10 cellular contexts compared by ENCODE assay signal in genomic region chr17:65553646-65554567, GRCh38. TPM values are rescaled to one million over a fixed set of nuclear protein-coding genes. Genes with fewer than 3 reads are reported as not detected.
DNase-seq lines count a peak whose midpoint lies in the region; ATAC-seq, FAIRE-seq and TF ChIP-seq lines count a peak whose summit lies in the region.
"Had no signal": no experiment of that assay in that cellular context is flagged by ENCODE, and none has a peak within 500 bp of the region (broad histone marks: within the 10 kb centered on the region; RNA-seq: fewer than 3 reads in every experiment).

No MANE protein-coding gene starts in this region.

- no peak for FAIRE-seq in small intestine (lab: Jason Lieb, UNC)

- 13 to 41% (median 25%) methylated on average over 10 of the region's 10 CpGs for WGBS in small intestine, 3 donors

- intact Hi-C loops in CD4-positive, alpha-beta T cell (cut with DNase I, micrococcal nuclease) = loop anchor here (5.0 to 10.0 kb wide), 2 partner anchors 201 to 238 kb away; no protein-coding TSS in a partner anchor
- intact Hi-C loops in tibial artery (cut with DNase I; ENCODE audit: low total_unique reads) = no loop called here

- H3K9me3 Mint-ChIP-seq in CD4-positive, alpha-beta T cell = no peaks in the 10 kb centered on the region
- H3K9me3 Mint-ChIP-seq: naive B cell had no signal

- no peak overlapping the region for H3K27ac ChIP-seq in CD4-positive, alpha-beta T cell (ENCODE audit: low read depth, low read length)
- H3K27ac ChIP-seq in muscle layer of duodenum (ENCODE audit: low read length) (peak overlapping the region; percentile 0), tibial artery (no peak overlapping the region), small intestine (ENCODE audit: low read depth in 1 of 2, low read length in 1 of 2) (no peak overlapping the region)

- DNase-seq in CD4-positive, alpha-beta T cell = no peak
- DNase-seq in HFF-Myc (ENCODE audit: extremely low read depth, low read depth) (no peak), dedifferentiated amniotic fluid mesenchymal stem cell (ENCODE audit: extremely low spot score) (peak; percentile 67), OCI-M2 (lab: John Stamatoyannopoulos, UW; ENCODE audit: unreplicated experiment) (no peak), tibial artery (no peak), small intestine (no peak)
- DNase-seq: activated effector memory CD4-positive, alpha-beta T cell treated with Interleukin-2 at 50 U/mL for 16 hours; naive B cell had no signal

- H3K27ac Mint-ChIP-seq in CD4-positive, alpha-beta T cell = no peak overlapping the region

- H3K36me3 Mint-ChIP-seq in CD4-positive, alpha-beta T cell (ENCODE audit: low read depth) = peaks cover 52% of the 10 kb centered on the region
- H3K36me3 Mint-ChIP-seq: naive B cell had no signal

- H3K4me3 ChIP-seq in HFF-Myc (replicated peaks; ENCODE audit: low read depth, low read length) = peak overlapping the region; percentile 9
- H3K4me3 ChIP-seq in muscle layer of duodenum (ENCODE audit: low read depth in 1 of 2, low read length in 2 of 2) = peak overlapping the region in 1 of 2 donors; percentile 15
- H3K4me3 ChIP-seq in tibial artery = no peak overlapping the region
- no peak overlapping the region for H3K4me3 ChIP-seq in small intestine (ENCODE audit: low read depth in 1 of 2, low read length in 2 of 2)

- H3K36me3 ChIP-seq in muscle layer of duodenum (ENCODE audit: control insufficient read depth in 1 of 2, insufficient read depth in 2 of 2, low read length in 2 of 2) (peaks cover 0 to 3% of the 10 kb centered on the region in 2 donors), tibial artery (peaks cover 0 to 7% (median 4%) of the 10 kb centered on the region in 3 donors), small intestine (ENCODE audit: control insufficient read depth in 2 of 2, insufficient read depth in 2 of 2, low read length in 2 of 2) (no peaks in the 10 kb centered on the region)

- peak overlapping the region; percentile 77 for H3K4me3 Mint-ChIP-seq in CD4-positive, alpha-beta T cell

- H3K27me3 ChIP-seq in CD4-positive, alpha-beta T cell (ENCODE audit: control insufficient read depth, insufficient read depth, low read length) = no peaks in the 10 kb centered on the region
- no peaks in the 10 kb centered on the region for H3K27me3 ChIP-seq in muscle layer of duodenum (ENCODE audit: low read depth, low read length)
- H3K27me3 ChIP-seq in tibial artery = no peaks in the 10 kb centered on the region
- no peaks in the 10 kb centered on the region for H3K27me3 ChIP-seq in small intestine (ENCODE audit: control insufficient read depth in 2 of 2, insufficient read depth in 2 of 2, low read length in 2 of 2)

- TF ChIP-seq CTCF in CD4-positive, alpha-beta T cell (IDR thresholded peaks at IDR 0.05) = no peak
- TF ChIP-seq CTCF in HFF-Myc (IDR thresholded peaks at IDR 0.05; ENCODE audit: low read depth, low read length, missing control alignments) = no peak
- no peak for TF ChIP-seq CTCF in tibial artery (IDR thresholded peaks at IDR 0.05)

- H3K4me1 Mint-ChIP-seq in CD4-positive, alpha-beta T cell (ENCODE audit: low read depth) = peaks cover 33% of the 10 kb centered on the region

- ATAC-seq in CD4-positive, alpha-beta T cell (ENCODE audit: poor library complexity) = no peak
- ATAC-seq in HG03045 (IDR thresholded peaks at IDR 0.05; ENCODE audit: unreplicated experiment) = no peak

- POLR2A ChIA-PET in CD4-positive, alpha-beta T cell (lab: Charles Lee) = interaction anchor here (1.4 kb wide), 1 partner anchor 15 kb away, joined by 5 read pairs; no protein-coding TSS in a partner anchor

- no peaks in the 10 kb centered on the region for H3K27me3 Mint-ChIP-seq in CD4-positive, alpha-beta T cell

- no peaks in the 10 kb centered on the region for H3K9me3 ChIP-seq in CD4-positive, alpha-beta T cell (ENCODE audit: control insufficient read depth, low read length)
- H3K9me3 ChIP-seq in muscle layer of duodenum (ENCODE audit: control insufficient read depth in 1 of 2, low read length in 2 of 2) = no peaks in the 10 kb centered on the region
- no peaks in the 10 kb centered on the region for H3K9me3 ChIP-seq in tibial artery
- H3K9me3 ChIP-seq in small intestine (ENCODE audit: control insufficient read depth, low read depth) = no peaks in the 10 kb centered on the region

- H3K4me1 ChIP-seq in muscle layer of duodenum (ENCODE audit: control insufficient read depth in 1 of 2, insufficient read depth in 2 of 2, low read length in 2 of 2) (peaks cover 7 to 24% of the 10 kb centered on the region in 2 donors), tibial artery (peaks cover 0 to 22% (median under 1%) of the 10 kb centered on the region in 4 donors), small intestine (ENCODE audit: control insufficient read depth in 2 of 2, insufficient read depth in 1 of 2, low read depth in 1 of 2, low read length in 1 of 2) (peaks cover 4 to 6% of the 10 kb centered on the region in 2 donors)

- CTCF ChIA-PET in CD4-positive, alpha-beta T cell (lab: Charles Lee) = interaction anchor here (1.2 kb wide), 1 partner anchor 260 kb away, joined by 3 read pairs; no protein-coding TSS in a partner anchor

RNA-seq across cellular contexts. Expression of gene AXIN2, which starts 7.5 kb away (rescaled TPM):
- total RNA-seq in CD4-positive, alpha-beta T cell = 10 to 100 TPM; 47.9 to 49.8 TPM
- 1 to 10 TPM in 2 of 3 donors, under 1 TPM in 1; 0.89 to 9.9 (median 2.2) TPM for polyA plus RNA-seq in small intestine
